In genomic region chr22:42856865-42857704, GRCh38 we compare ENCODE assay signal across 1 cellular context.
TF ChIP-seq lines count a peak whose summit lies in the region.

A gene with protein sequence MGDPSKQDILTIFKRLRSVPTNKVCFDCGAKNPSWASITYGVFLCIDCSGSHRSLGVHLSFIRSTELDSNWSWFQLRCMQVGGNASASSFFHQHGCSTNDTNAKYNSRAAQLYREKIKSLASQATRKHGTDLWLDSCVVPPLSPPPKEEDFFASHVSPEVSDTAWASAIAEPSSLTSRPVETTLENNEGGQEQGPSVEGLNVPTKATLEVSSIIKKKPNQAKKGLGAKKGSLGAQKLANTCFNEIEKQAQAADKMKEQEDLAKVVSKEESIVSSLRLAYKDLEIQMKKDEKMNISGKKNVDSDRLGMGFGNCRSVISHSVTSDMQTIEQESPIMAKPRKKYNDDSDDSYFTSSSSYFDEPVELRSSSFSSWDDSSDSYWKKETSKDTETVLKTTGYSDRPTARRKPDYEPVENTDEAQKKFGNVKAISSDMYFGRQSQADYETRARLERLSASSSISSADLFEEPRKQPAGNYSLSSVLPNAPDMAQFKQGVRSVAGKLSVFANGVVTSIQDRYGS (minus strand): TSS chr22:42857273. CDS start chr22:42857182, 91 bp downstream.

TF ChIP-seq in K562, 482 proteins besides CTCF, POLR2A, EP300 and RAD21 (continued from another document and continues in another):
- TF ChIP-seq AFF1 (IDR thresholded peaks at IDR 0.05; ENCODE audit: low read depth in 1 of 2, partially characterized antibody in 2 of 2) (no peak), DMBX1 (CRISPR knock-in tag; IDR thresholded peaks at IDR 0.05; ENCODE audit: borderline replicate concordance) (peak; percentile 26; the same call in 1 of the 2 replicates), SMARCE1 (IDR thresholded peaks at IDR 0.05) (no peak), ZNF121 (CRISPR knock-in tag; conservative IDR thresholded peaks at IDR 0.05) (no peak), ZNF76 (CRISPR knock-in tag; IDR thresholded peaks at IDR 0.05; ENCODE audit: borderline replicate concordance) (no peak), ARID4B (CRISPR knock-in tag; IDR thresholded peaks at IDR 0.05) (peak; percentile 83), HNRNPLL (IDR thresholded peaks at IDR 0.05; ENCODE audit: low read depth, low read length, poor library complexity, severe bottlenecking) (peak; percentile 93), FOXM1 (IDR thresholded peaks at IDR 0.05; ENCODE audit: low read depth) (no peak), FOXM1 (CRISPR knock-in tag; IDR thresholded peaks at IDR 0.05; ENCODE audit: low read depth) (peak; percentile 86), PML (IDR thresholded peaks at IDR 0.05; ENCODE audit: low read length) (no peak), ZNF263 (CRISPR knock-in tag; IDR thresholded peaks at IDR 0.05; ENCODE audit: borderline replicate concordance) (peak; percentile 45; the same call in 1 of the 2 replicates), RB1 (IDR thresholded peaks at IDR 0.05; ENCODE audit: low read depth) (peak; percentile 29; the same call in 1 of the 2 replicates), ADNP (tag; IDR thresholded peaks at IDR 0.05) (no peak), ZFX (CRISPR knock-in tag; IDR thresholded peaks at IDR 0.05) (peak; percentile 84), HES1 (IDR thresholded peaks at IDR 0.05; ENCODE audit: low read depth) (no peak), NR1H2 (CRISPR knock-in tag; IDR thresholded peaks at IDR 0.05) (peak; percentile 88; the same call in 1 of the 2 replicates), RNF219 (CRISPR knock-in tag; IDR thresholded peaks at IDR 0.05) (no peak), CHD1 (IDR thresholded peaks at IDR 0.05; ENCODE audit: low read length) (no peak), XRCC3 (IDR thresholded peaks at IDR 0.05) (no peak), CREM (IDR thresholded peaks at IDR 0.05; ENCODE audit: low read depth) (peak; percentile 88), RCOR1 (IDR thresholded peaks at IDR 0.05; ENCODE audit: borderline replicate concordance in 1 of 2, low read depth in 2 of 2, low read length in 2 of 2) (no peak), DACH1 (IDR thresholded peaks at IDR 0.05; ENCODE audit: partially characterized antibody) (peak; percentile 69), ZNF431 (CRISPR knock-in tag; IDR thresholded peaks at IDR 0.05) (peak; percentile 60; the same call in 1 of the 2 replicates), RBM15 (IDR thresholded peaks at IDR 0.05; ENCODE audit: insufficient read depth, low read length) (no peak), ZBTB11 (CRISPR knock-in tag; IDR thresholded peaks at IDR 0.05) (peak in 1 of 3 experiments; percentile 34; a peak in 1 of 6 replicates), ZNF175 (CRISPR knock-in tag; IDR thresholded peaks at IDR 0.05; ENCODE audit: low read depth) (peak; percentile 66; the same call in 1 of the 2 replicates), U2AF1 (optimal IDR thresholded peaks at IDR 0.05; ENCODE audit: low read depth, low read length) (no peak), SP1 (CRISPR knock-in tag; IDR thresholded peaks at IDR 0.05) (peak; percentile 62; the same call in 1 of the 2 replicates), KAT2B (IDR thresholded peaks at IDR 0.05; ENCODE audit: low read depth, low read length) (no peak), MCM2 (IDR thresholded peaks at IDR 0.05; ENCODE audit: low read depth) (no peak), RNF2 (IDR thresholded peaks at IDR 0.05) (peak; percentile 77; the same call in 1 of the 2 replicates), EHMT2 (IDR thresholded peaks at IDR 0.05) (no peak), FUS (optimal IDR thresholded peaks at IDR 0.05; ENCODE audit: low read depth, low read length) (no peak), MTA1 (IDR thresholded peaks at IDR 0.05; ENCODE audit: borderline replicate concordance) (peak; percentile 82), SMAD1 (IDR thresholded peaks at IDR 0.05; ENCODE audit: low read depth, low read length, partially characterized antibody) (no peak), NBN (IDR thresholded peaks at IDR 0.05; ENCODE audit: low read depth) (0 out of 2 replicates have a peak, but pooled peaks have one; percentile 19), GATAD2B (IDR thresholded peaks at IDR 0.05; ENCODE audit: borderline replicate concordance) (0 out of 2 replicates have a peak, but pooled peaks have one; percentile 21), ZNF124 (CRISPR knock-in tag; IDR thresholded peaks at IDR 0.05) (no peak), HDAC8 (tag; IDR thresholded peaks at IDR 0.05) (peak; percentile 67; the same call in 1 of the 2 replicates), NFE2 (IDR thresholded peaks at IDR 0.05; ENCODE audit: low read depth) (no peak), CXXC5 (CRISPR knock-in tag; IDR thresholded peaks at IDR 0.05) (peak; percentile 91)
- TF ChIP-seq, protein P1, sequence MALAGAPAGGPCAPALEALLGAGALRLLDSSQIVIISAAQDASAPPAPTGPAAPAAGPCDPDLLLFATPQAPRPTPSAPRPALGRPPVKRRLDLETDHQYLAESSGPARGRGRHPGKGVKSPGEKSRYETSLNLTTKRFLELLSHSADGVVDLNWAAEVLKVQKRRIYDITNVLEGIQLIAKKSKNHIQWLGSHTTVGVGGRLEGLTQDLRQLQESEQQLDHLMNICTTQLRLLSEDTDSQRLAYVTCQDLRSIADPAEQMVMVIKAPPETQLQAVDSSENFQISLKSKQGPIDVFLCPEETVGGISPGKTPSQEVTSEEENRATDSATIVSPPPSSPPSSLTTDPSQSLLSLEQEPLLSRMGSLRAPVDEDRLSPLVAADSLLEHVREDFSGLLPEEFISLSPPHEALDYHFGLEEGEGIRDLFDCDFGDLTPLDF (CRISPR knock-in tag; IDR thresholded peaks at IDR 0.05): peak; percentile 78
- TF ChIP-seq, protein P2, sequence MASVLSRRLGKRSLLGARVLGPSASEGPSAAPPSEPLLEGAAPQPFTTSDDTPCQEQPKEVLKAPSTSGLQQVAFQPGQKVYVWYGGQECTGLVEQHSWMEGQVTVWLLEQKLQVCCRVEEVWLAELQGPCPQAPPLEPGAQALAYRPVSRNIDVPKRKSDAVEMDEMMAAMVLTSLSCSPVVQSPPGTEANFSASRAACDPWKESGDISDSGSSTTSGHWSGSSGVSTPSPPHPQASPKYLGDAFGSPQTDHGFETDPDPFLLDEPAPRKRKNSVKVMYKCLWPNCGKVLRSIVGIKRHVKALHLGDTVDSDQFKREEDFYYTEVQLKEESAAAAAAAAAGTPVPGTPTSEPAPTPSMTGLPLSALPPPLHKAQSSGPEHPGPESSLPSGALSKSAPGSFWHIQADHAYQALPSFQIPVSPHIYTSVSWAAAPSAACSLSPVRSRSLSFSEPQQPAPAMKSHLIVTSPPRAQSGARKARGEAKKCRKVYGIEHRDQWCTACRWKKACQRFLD (CRISPR knock-in tag; IDR thresholded peaks at IDR 0.05): no peak
- TF ChIP-seq, protein P3, sequence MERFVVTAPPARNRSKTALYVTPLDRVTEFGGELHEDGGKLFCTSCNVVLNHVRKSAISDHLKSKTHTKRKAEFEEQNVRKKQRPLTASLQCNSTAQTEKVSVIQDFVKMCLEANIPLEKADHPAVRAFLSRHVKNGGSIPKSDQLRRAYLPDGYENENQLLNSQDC (CRISPR knock-in tag; IDR thresholded peaks at IDR 0.05): no peak
- TF ChIP-seq, protein P4, sequence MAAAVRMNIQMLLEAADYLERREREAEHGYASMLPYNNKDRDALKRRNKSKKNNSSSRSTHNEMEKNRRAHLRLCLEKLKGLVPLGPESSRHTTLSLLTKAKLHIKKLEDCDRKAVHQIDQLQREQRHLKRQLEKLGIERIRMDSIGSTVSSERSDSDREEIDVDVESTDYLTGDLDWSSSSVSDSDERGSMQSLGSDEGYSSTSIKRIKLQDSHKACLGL (CRISPR knock-in tag; IDR thresholded peaks at IDR 0.05; ENCODE audit: borderline replicate concordance, poor library complexity, severe bottlenecking): no peak
